ENCODE assay signal across 8 cellular contexts in genomic region chr18:5546660-5547059, GRCh38. TPM values are rescaled to one million over a fixed set of nuclear protein-coding genes. Genes with fewer than 3 reads are reported as not detected.
DNase-seq lines count a peak whose midpoint lies in the region; ATAC-seq and TF ChIP-seq lines count a peak whose summit lies in the region.

No MANE protein-coding gene starts in this region.

- H3K36me3 Mint-ChIP-seq in immature natural killer cell, result no peaks in the 10 kb centered on the region
- no peaks in the 10 kb centered on the region for H3K36me3 Mint-ChIP-seq in activated CD4-positive, alpha-beta memory T cell treated with anti-CD3 and anti-CD28 coated beads for 36 hours

- CTCF ChIA-PET in BJ (lab: Yijun Ruan, JAX), result interaction anchor here (0.5 to 1.3 kb wide), 4 partner anchors 11 to 89 kb away, joined by 3 to 10 read pairs (median 4); no protein-coding TSS in a partner anchor
- CTCF ChIA-PET in activated CD4-positive, alpha-beta memory T cell treated with anti-CD3 and anti-CD28 coated beads for 36 hours (lab: Charles Lee), result no interaction called here

- TF ChIP-seq CTCF in BJ (IDR thresholded peaks at IDR 0.05; ENCODE audit: insufficient read depth, low read depth, low read length) (peak; percentile 73), kidney epithelial cell (IDR thresholded peaks at IDR 0.05; ENCODE audit: insufficient read depth, low read length, poor library complexity, severe bottlenecking) (peak; percentile 75)

- H3K27ac Mint-ChIP-seq in immature natural killer cell, result no peak overlapping the region
- H3K27ac Mint-ChIP-seq in activated CD4-positive, alpha-beta memory T cell treated with anti-CD3 and anti-CD28 coated beads for 36 hours, result no peak overlapping the region

- no peak for DNase-seq in BJ (ENCODE audit: low read depth)
- peak; percentile 55 for DNase-seq in Karpas-422
- peak; percentile 71 for DNase-seq in astrocyte of the hippocampus (ENCODE audit: low read depth, low spot score)
- peak; percentile 21 for DNase-seq in kidney epithelial cell (ENCODE audit: low read depth)
- no peak for DNase-seq in immature natural killer cell
- DNase-seq in activated CD4-positive, alpha-beta memory T cell treated with anti-CD3 and anti-CD28 coated beads for 36 hours, result no peak

- no peak overlapping the region for H3K4me2 ChIP-seq in Karpas-422 (ENCODE audit: low read depth, low read length, poor library complexity, severe bottlenecking)

- peaks cover 0 to 6% of the 10 kb centered on the region in 2 donors for H3K4me1 Mint-ChIP-seq in immature natural killer cell
- peaks cover 2% of the 10 kb centered on the region for H3K4me1 Mint-ChIP-seq in activated CD4-positive, alpha-beta memory T cell treated with anti-CD3 and anti-CD28 coated beads for 36 hours (ENCODE audit: low read depth)

- no peaks in the 10 kb centered on the region for H4K20me1 ChIP-seq in Karpas-422 (ENCODE audit: insufficient read depth, low read depth, low read length)

- H3K27me3 ChIP-seq in BJ (ENCODE audit: control insufficient read depth, insufficient read depth, low read length), result no peaks in the 10 kb centered on the region
- H3K27me3 ChIP-seq in Karpas-422 (ENCODE audit: low read length), result no peaks in the 10 kb centered on the region
- H3K27me3 ChIP-seq in kidney epithelial cell (ENCODE audit: control insufficient read depth, insufficient read depth, low read length), result no peaks in the 10 kb centered on the region

- H3K4me1 ChIP-seq in Karpas-422 (ENCODE audit: low read length), result no peaks in the 10 kb centered on the region

- H3K27me3 Mint-ChIP-seq in immature natural killer cell (ENCODE audit: low read depth in 3 of 3), result peaks cover 3 to 11% (median 3%) of the 10 kb centered on the region in 3 donors
- peaks cover 32% of the 10 kb centered on the region for H3K27me3 Mint-ChIP-seq in activated CD4-positive, alpha-beta memory T cell treated with anti-CD3 and anti-CD28 coated beads for 36 hours

- H3K9me2 ChIP-seq in Karpas-422 (replicated peaks; ENCODE audit: insufficient read depth, low read length), result no peaks in the 10 kb centered on the region

- H3K27ac ChIP-seq in Karpas-422 (ENCODE audit: low read length), result no peak overlapping the region

- ATAC-seq in HG03565 (IDR thresholded peaks at IDR 0.05; ENCODE audit: unreplicated experiment) (no peak), GM21526 (IDR thresholded peaks at IDR 0.05; ENCODE audit: low FRiP score, unreplicated experiment) (no peak)

- H3K9ac ChIP-seq in Karpas-422 (ENCODE audit: low read length), result no peak overlapping the region

- no peaks in the 10 kb centered on the region for H3K79me2 ChIP-seq in Karpas-422 (ENCODE audit: low read length)

- no peak overlapping the region for H3K4me3 ChIP-seq in BJ (ENCODE audit: low read depth, low read length)
- H3K4me3 ChIP-seq in Karpas-422 (ENCODE audit: low read length), result no peak overlapping the region
- H3K4me3 ChIP-seq in kidney epithelial cell (ENCODE audit: low read depth, low read length), result no peak overlapping the region

- POLR2A ChIA-PET in BJ (lab: Charles Lee), result no interaction called here
- POLR2A ChIA-PET in activated CD4-positive, alpha-beta memory T cell treated with anti-CD3 and anti-CD28 coated beads for 36 hours (lab: Charles Lee), result no interaction called here

- peaks cover 0 to 5% (median 0%) of the 10 kb centered on the region in 6 donors for H3K9me3 Mint-ChIP-seq in immature natural killer cell
- H3K9me3 Mint-ChIP-seq in activated CD4-positive, alpha-beta memory T cell treated with anti-CD3 and anti-CD28 coated beads for 36 hours, result no peaks in the 10 kb centered on the region

- H3K4me3 Mint-ChIP-seq in immature natural killer cell, result no peak overlapping the region
- H3K4me3 Mint-ChIP-seq in activated CD4-positive, alpha-beta memory T cell treated with anti-CD3 and anti-CD28 coated beads for 36 hours, result no peak overlapping the region

- no peak overlapping the region for H2AFZ ChIP-seq in Karpas-422 (ENCODE audit: low read length)

- no peaks in the 10 kb centered on the region for H3K9me3 ChIP-seq in Karpas-422 (ENCODE audit: low read length)

- H3K36me3 ChIP-seq in BJ (ENCODE audit: control insufficient read depth, insufficient read depth, low read length) (no peaks in the 10 kb centered on the region), Karpas-422 (ENCODE audit: insufficient read depth, low read length) (no peaks in the 10 kb centered on the region), kidney epithelial cell (ENCODE audit: control insufficient read depth, insufficient read depth, low read length) (no peaks in the 10 kb centered on the region)

- intact Hi-C loops in activated CD4-positive, alpha-beta memory T cell treated with anti-CD3 and anti-CD28 coated beads for 36 hours (cut with micrococcal nuclease), result no loop called here

RNA-seq across cellular contexts. Expression of gene EPB41L3, which starts 2.9 kb away (rescaled TPM):
- polyA plus RNA-seq in BJ (2011; rRNA removed) (4.6 and 6.5 TPM in 2 replicates), immature natural killer cell (under 1 TPM in 2 of 3 donors, not detected in 1; 0.61 to 0.63 TPM)
- polyA minus RNA-seq in BJ (2011; rRNA and poly(A)+ RNA removed), result 5.1 and 6.5 TPM in 2 replicates
- not detected in 2 replicates for total RNA-seq in Karpas-422 (2014; rRNA removed; shearing (Covaris generic); ENCODE audit: low replicate concordance)
- total RNA-seq in kidney epithelial cell, result 37.4 and 43.0 TPM in 2 replicates
- total RNA-seq in activated CD4-positive, alpha-beta memory T cell treated with anti-CD3 and anti-CD28 coated beads for 36 hours, result under 1 TPM; 0.77 to 0.88 TPM

Comparison
In these comparisons a context has a peak if more than half of its experiments do, and no peak if none do; other contexts are left out.
1. DNase-seq: peak in Karpas-422 (single experiment), astrocyte of the hippocampus (single experiment) and kidney epithelial cell (single experiment); none in BJ (single experiment), immature natural killer cell (0 of 3) and activated CD4-positive, alpha-beta memory T cell treated with anti-CD3 and anti-CD28 coated beads for 36 hours (single experiment).
2. RNA of gene EPB41L3, which starts 2.9 kb away (total RNA-seq): 37.4 to 43.0 TPM in kidney epithelial cell; 0.77 to 0.88 TPM in activated CD4-positive, alpha-beta memory T cell treated with anti-CD3 and anti-CD28 coated beads for 36 hours and not detected in Karpas-422; every median in the first group is over 10 times any median in the second.